ENCODE assay signal across 7 cellular contexts in the genomic region with DNA sequence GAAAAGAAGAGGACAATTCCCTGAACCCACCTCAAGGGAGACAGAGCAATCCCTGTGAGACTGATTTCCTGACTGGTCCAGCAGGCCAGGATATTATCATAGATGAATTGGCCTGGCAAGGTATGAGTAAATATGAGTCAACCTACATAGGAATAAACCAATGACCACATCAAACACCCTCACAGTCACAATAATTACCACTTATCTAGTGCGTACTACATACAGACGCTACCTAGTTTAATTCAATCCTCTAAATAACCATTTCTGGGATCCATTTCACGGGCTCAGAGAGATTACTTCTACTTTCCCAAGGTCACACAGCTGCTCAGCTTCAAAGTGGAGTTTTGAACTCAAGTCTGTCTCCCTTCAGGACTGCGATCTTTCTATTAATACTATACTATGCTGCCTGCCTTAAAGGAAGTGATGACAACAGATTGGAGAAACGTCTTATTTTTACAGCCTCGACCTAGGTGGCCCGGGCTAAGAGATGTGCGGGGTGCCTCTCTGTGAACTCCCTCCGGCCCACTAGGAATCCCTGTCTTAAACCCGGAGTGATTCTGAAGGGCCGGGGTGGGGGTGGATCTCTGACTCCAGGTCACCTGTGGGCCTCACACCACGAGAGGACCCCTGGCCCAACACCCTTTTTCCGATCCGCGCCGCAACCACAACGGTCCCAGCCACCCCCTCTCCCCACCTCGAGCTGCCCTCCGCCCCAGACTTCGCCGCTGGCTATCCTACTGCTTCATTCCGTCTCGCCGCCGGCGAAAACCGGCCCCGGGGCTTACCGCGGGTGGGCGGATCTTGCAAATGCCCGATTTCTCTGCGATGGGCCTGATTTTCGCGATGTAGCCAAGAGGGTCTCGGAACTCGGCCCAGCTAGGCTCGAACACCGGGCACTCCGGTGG. TPM values are rescaled to one million over a fixed set of nuclear protein-coding genes. Genes with fewer than 3 reads are reported as not detected.
DNase-seq lines count a peak whose midpoint lies in the region; ATAC-seq and TF ChIP-seq lines count a peak whose summit lies in the region.

No MANE protein-coding gene starts in this region.

- DNase-seq in activated gamma-delta T cell (lab: John Stamatoyannopoulos, UW) = peak; percentile 28
- DNase-seq in SK-N-DZ (ENCODE audit: low spot score) = no peak
- DNase-seq in HuH-7.5 (ENCODE audit: low spot score) = no peak

- peak overlapping the region; percentile 91 to 99 (median 98) for H3K4me3 Mint-ChIP-seq in IgD-negative memory B cell

- H3K27me3 ChIP-seq in gastroesophageal sphincter (no peaks in the 10 kb centered on the region), parathyroid adenoma (ENCODE audit: control insufficient read depth, insufficient read depth, low read length) (no peaks in the 10 kb centered on the region)

- no peak for TF ChIP-seq POLR2A in gastroesophageal sphincter (IDR thresholded peaks at IDR 0.05)

- H3K36me3 ChIP-seq in gastroesophageal sphincter = peaks cover 0 to 19% of the 10 kb centered on the region in 2 donors
- H3K36me3 ChIP-seq in parathyroid adenoma (ENCODE audit: control insufficient read depth, insufficient read depth, low read length) = no peaks in the 10 kb centered on the region

- H3K9ac ChIP-seq in parathyroid adenoma = peak overlapping the region; percentile 95

- H3K4me1 Mint-ChIP-seq in IgD-negative memory B cell = peaks cover 27 to 50% (median 37%) of the 10 kb centered on the region in 3 donors

- peak overlapping the region; percentile 98 to 100 (median 99) for H3K27ac Mint-ChIP-seq in IgD-negative memory B cell

- WGBS in gastroesophageal sphincter (ENCODE audit: low coverage in 1 of 2), 2 donors = 0 to 5% methylated on average over 2 to 5 of the region's 40 CpGs

- H3K4me1 ChIP-seq in gastroesophageal sphincter (peaks cover 0 to 38% (median 25%) of the 10 kb centered on the region in 3 donors), parathyroid adenoma (no peaks in the 10 kb centered on the region)

- peaks cover 34% of the 10 kb centered on the region for H3K79me2 ChIP-seq in parathyroid adenoma

- peak overlapping the region; percentile 91 for H2AFZ ChIP-seq in parathyroid adenoma

- no peaks in the 10 kb centered on the region for H3K36me3 Mint-ChIP-seq in IgD-negative memory B cell

- H3K9me3 ChIP-seq in gastroesophageal sphincter (no peaks in the 10 kb centered on the region), parathyroid adenoma (ENCODE audit: control insufficient read depth, low read length) (no peaks in the 10 kb centered on the region)

- H3K27ac ChIP-seq in gastroesophageal sphincter (peak overlapping the region; percentile 75 to 90 (median 85)), parathyroid adenoma (peak overlapping the region; percentile 95)

- TF ChIP-seq CTCF in gastroesophageal sphincter (IDR thresholded peaks at IDR 0.05) (no peak), parathyroid adenoma (IDR thresholded peaks at IDR 0.05) (no peak)

- ATAC-seq in GM18511 (IDR thresholded peaks at IDR 0.05; ENCODE audit: unreplicated experiment) = peak; percentile 3
- ATAC-seq in gastroesophageal sphincter = no peak

- no peaks in the 10 kb centered on the region for H3K9me3 Mint-ChIP-seq in IgD-negative memory B cell

- H3K4me2 ChIP-seq in parathyroid adenoma (ENCODE audit: low read length) = peak overlapping the region; percentile 86

- peaks cover 2% of the 10 kb centered on the region for H3K27me3 Mint-ChIP-seq in IgD-negative memory B cell

- no peak for TF ChIP-seq EP300 in gastroesophageal sphincter (IDR thresholded peaks at IDR 0.05)

- H3K4me3 ChIP-seq in gastroesophageal sphincter (peak overlapping the region; percentile 83), parathyroid adenoma (ENCODE audit: low read depth, low read length) (peak overlapping the region; percentile 84)

RNA-seq across cellular contexts. Expression of a gene that starts 0.8 kb away (rescaled TPM):
- 35.4 TPM for polyA plus RNA-seq in IgD-negative memory B cell
- 100 to 1,000 TPM in 1 of 4 donors, 10 to 100 TPM in 3; 60.2 to 120 (median 79.7) TPM for total RNA-seq in gastroesophageal sphincter
- 80.1 and 90.1 TPM in 2 replicates for polyA plus RNA-seq in SK-N-DZ (2014; cell fraction: cytosol; rRNA removed)
- polyA plus RNA-seq in SK-N-DZ (2014; cell fraction: nucleus; rRNA removed) = 119 and 148 TPM in 2 replicates

RNA-seq across cellular contexts. Expression of a gene that starts 57.2 kb away (rescaled TPM):
- not detected for polyA plus RNA-seq in IgD-negative memory B cell
- total RNA-seq in gastroesophageal sphincter = 10 to 100 TPM; 10.1 to 25.7 (median 16.8) TPM
- polyA plus RNA-seq in SK-N-DZ (2014; cell fraction: cytosol; rRNA removed) = 2.6 and 4.2 TPM in 2 replicates
- polyA plus RNA-seq in SK-N-DZ (2014; cell fraction: nucleus; rRNA removed) = 6.5 and 8.8 TPM in 2 replicates
